Comparison of ENCODE assay signal across 2 cellular contexts in genomic region chr5:93224624-93225023, GRCh38.
TF ChIP-seq lines count a peak whose summit lies in the region.

No MANE protein-coding gene starts in this region.

TF ChIP-seq in WTC11, 78 proteins besides CTCF, POLR2A, EP300 and RAD21 (continued from another document):
- TF ChIP-seq E2F1 (CRISPR knock-in tag; IDR thresholded peaks at IDR 0.05) (no peak), SOX15 (CRISPR knock-in tag; IDR thresholded peaks at IDR 0.05) (no peak), ELF4 (CRISPR knock-in tag; IDR thresholded peaks at IDR 0.05; ENCODE audit: low read depth) (no peak), GTF2I (CRISPR knock-in tag; conservative IDR thresholded peaks at IDR 0.05) (no peak), ZMAT4 (CRISPR knock-in tag; IDR thresholded peaks at IDR 0.05) (no peak), TEAD1 (CRISPR knock-in tag; IDR thresholded peaks at IDR 0.05) (no peak), ATF3 (CRISPR knock-in tag; conservative IDR thresholded peaks at IDR 0.05) (no peak), ZNF232 (CRISPR knock-in tag; IDR thresholded peaks at IDR 0.05) (no peak), ETV6 (CRISPR knock-in tag; IDR thresholded peaks at IDR 0.05) (no peak), ZSCAN18 (CRISPR knock-in tag; IDR thresholded peaks at IDR 0.05) (no peak), RELA (CRISPR knock-in tag; IDR thresholded peaks at IDR 0.05; ENCODE audit: borderline replicate concordance) (no peak), CDX4 (CRISPR knock-in tag; IDR thresholded peaks at IDR 0.05; ENCODE audit: borderline replicate concordance) (no peak), AFF4 (CRISPR knock-in tag; IDR thresholded peaks at IDR 0.05; ENCODE audit: borderline replicate concordance) (no peak), NR2C2 (CRISPR knock-in tag; IDR thresholded peaks at IDR 0.05) (no peak), ATF1 (CRISPR knock-in tag; IDR thresholded peaks at IDR 0.05) (no peak), TCF7 (CRISPR knock-in tag; IDR thresholded peaks at IDR 0.05; ENCODE audit: low read depth) (no peak), ZNF425 (CRISPR knock-in tag; conservative IDR thresholded peaks at IDR 0.05) (no peak), CREB1 (CRISPR knock-in tag; IDR thresholded peaks at IDR 0.05) (no peak), ESRRA (CRISPR knock-in tag; IDR thresholded peaks at IDR 0.05; ENCODE audit: borderline replicate concordance) (no peak)

TF ChIP-seq in H1, 55 proteins besides CTCF, POLR2A, EP300 and RAD21 (continued from another document):
- TF ChIP-seq USF2 (IDR thresholded peaks at IDR 0.05; ENCODE audit: low read length): no peak
- no peak for TF ChIP-seq MAX (IDR thresholded peaks at IDR 0.05)
- TF ChIP-seq CBX5 (IDR thresholded peaks at IDR 0.05; ENCODE audit: low read depth, low read length): no peak
- no peak for TF ChIP-seq BRCA1 (IDR thresholded peaks at IDR 0.05; ENCODE audit: low read depth, low read length)
- TF ChIP-seq TEAD4 (IDR thresholded peaks at IDR 0.05; ENCODE audit: low read depth, low read length): no peak
TF ChIP-seq in H1: peak in this region for 0.
